ENCODE assay signal across 12 cellular contexts in the genomic region with DNA sequence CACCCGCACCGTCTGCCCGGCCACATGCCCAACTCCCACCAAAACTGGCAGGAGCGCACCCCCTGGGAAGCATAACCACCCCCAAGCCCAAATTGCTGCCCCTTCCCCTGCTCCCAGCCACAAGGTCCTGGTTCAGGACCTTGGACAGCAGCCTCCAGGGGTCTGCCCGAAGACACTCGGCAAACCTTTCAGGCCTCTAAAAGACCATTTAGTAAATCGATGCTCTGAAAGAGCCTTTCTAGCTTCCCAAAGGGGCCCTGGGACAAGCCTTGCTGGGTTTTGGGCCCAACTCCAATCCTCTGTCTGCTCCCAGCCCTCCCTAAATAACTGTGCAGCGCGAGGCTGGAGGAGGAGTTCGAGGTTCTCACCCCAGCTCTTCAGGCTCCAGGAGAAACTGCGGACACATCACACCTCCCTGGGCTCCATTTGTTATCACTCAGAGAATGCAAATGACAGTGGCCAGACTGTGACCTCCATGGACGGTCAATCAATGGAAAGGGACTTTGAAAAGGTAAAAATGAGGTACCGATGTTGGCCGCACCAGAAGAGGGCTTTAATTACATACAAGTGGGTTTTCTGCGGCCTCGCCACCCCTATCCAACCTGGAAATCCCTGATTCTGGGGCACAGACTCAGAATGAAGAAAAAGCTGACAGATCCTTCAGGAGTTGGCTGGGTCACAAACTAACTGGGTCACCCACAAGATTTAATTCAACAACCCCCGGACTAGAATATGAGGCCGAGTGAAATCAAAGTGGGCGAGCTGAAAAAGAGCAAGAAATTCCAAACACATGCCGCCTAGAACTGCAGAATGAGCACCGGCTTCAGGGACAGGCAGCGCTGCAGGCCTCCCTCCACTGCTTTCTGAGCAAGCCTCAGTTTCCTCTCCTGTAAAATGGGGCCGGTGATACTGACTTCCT. TPM values are rescaled to one million over a fixed set of nuclear protein-coding genes. Genes with fewer than 3 reads are reported as not detected.
DNase-seq lines count a peak whose midpoint lies in the region; ATAC-seq lines count a peak whose summit lies in the region.
"Had no signal": no experiment of that assay in that cellular context is flagged by ENCODE, and none has a peak within 500 bp of the region (broad histone marks: within the 10 kb centered on the region; RNA-seq: fewer than 3 reads in every experiment).

No MANE protein-coding gene starts in this region.

- no peak overlapping the region for H3K4me3 Mint-ChIP-seq in activated naive CD8-positive, alpha-beta T cell treated with anti-CD3 and anti-CD28 coated beads, Interleukin-2, amount 10 ng/mL, durations not matched to agents 7 days and 5 days
- H3K4me3 Mint-ChIP-seq in activated naive CD8-positive, alpha-beta T cell treated with anti-CD3 and anti-CD28 coated beads for 36 hours = no peak overlapping the region
- H3K4me3 Mint-ChIP-seq: stimulated activated naive CD8-positive, alpha-beta T cell treated with anti-CD3 and anti-CD28 coated beads, Interleukin-15, Interleukin-2, amounts not matched to agents 100 ng/mL and 50 ng/mL, for 24 hours had no signal

- peaks cover 3% of the 10 kb centered on the region for H3K4me1 Mint-ChIP-seq in activated naive CD8-positive, alpha-beta T cell treated with anti-CD3 and anti-CD28 coated beads, Interleukin-2, amount 10 ng/mL, durations not matched to agents 7 days and 5 days
- no peaks in the 10 kb centered on the region for H3K4me1 Mint-ChIP-seq in activated naive CD8-positive, alpha-beta T cell treated with anti-CD3 and anti-CD28 coated beads for 36 hours

- DNase-seq in activated naive CD8-positive, alpha-beta T cell treated with anti-CD3 and anti-CD28 coated beads, Interleukin-2, amount 10 ng/mL, durations not matched to agents 7 days and 5 days = peak; percentile 49
- DNase-seq in activated naive CD8-positive, alpha-beta T cell treated with anti-CD3 and anti-CD28 coated beads for 36 hours = no peak
- DNase-seq in SJCRH30 (peak; percentile 21 to 65), fibroblast of peridontal ligament (ENCODE audit: extremely low read depth) (peak; percentile 6), kidney tubule cell (ENCODE audit: low spot score) (no peak), SW 1271 (lab: John Stamatoyannopoulos, UW) (no peak), amygdala (lab: John Stamatoyannopoulos, UW) (no peak)
- peak; percentile 15 for DNase-seq in stimulated activated CD4-positive, alpha-beta T cell treated with anti-CD3 and anti-CD28 coated beads, Interleukin-4, amount 100 ng/mL, for 1 hour
- DNase-seq: BE2C, NCI-H1092 treated with DMSO at 0.1 percent for 48 hours had no signal

- no peak overlapping the region for H3K27ac Mint-ChIP-seq in activated naive CD8-positive, alpha-beta T cell treated with anti-CD3 and anti-CD28 coated beads, Interleukin-2, amount 10 ng/mL, durations not matched to agents 7 days and 5 days
- H3K27ac Mint-ChIP-seq in activated naive CD8-positive, alpha-beta T cell treated with anti-CD3 and anti-CD28 coated beads for 36 hours = no peak overlapping the region
- H3K27ac Mint-ChIP-seq: stimulated activated naive CD8-positive, alpha-beta T cell treated with anti-CD3 and anti-CD28 coated beads, Interleukin-15, Interleukin-2, amounts not matched to agents 100 ng/mL and 50 ng/mL, for 24 hours had no signal

- no peak for ATAC-seq in activated naive CD8-positive, alpha-beta T cell treated with anti-CD3 and anti-CD28 coated beads, Interleukin-2, amount 10 ng/mL, durations not matched to agents 7 days and 5 days (ENCODE audit: low read depth)

- peaks cover 5% of the 10 kb centered on the region for H3K27me3 Mint-ChIP-seq in activated naive CD8-positive, alpha-beta T cell treated with anti-CD3 and anti-CD28 coated beads, Interleukin-2, amount 10 ng/mL, durations not matched to agents 7 days and 5 days
- H3K27me3 Mint-ChIP-seq in activated naive CD8-positive, alpha-beta T cell treated with anti-CD3 and anti-CD28 coated beads for 36 hours = peaks cover 22% of the 10 kb centered on the region

- H3K36me3 Mint-ChIP-seq in activated naive CD8-positive, alpha-beta T cell treated with anti-CD3 and anti-CD28 coated beads, Interleukin-2, amount 10 ng/mL, durations not matched to agents 7 days and 5 days = peaks cover 1% of the 10 kb centered on the region
- H3K36me3 Mint-ChIP-seq in activated naive CD8-positive, alpha-beta T cell treated with anti-CD3 and anti-CD28 coated beads for 36 hours = no peaks in the 10 kb centered on the region

- no peak overlapping the region for H3K27ac ChIP-seq in SJCRH30
- H3K27ac ChIP-seq: right atrium auricular region had no signal

- H3K36me3 ChIP-seq in SJCRH30 = no peaks in the 10 kb centered on the region
- H3K36me3 ChIP-seq: BE2C, right atrium auricular region had no signal

- no peaks in the 10 kb centered on the region for H3K4me1 ChIP-seq in SJCRH30
- H3K4me1 ChIP-seq: BE2C, right atrium auricular region had no signal

- no peaks in the 10 kb centered on the region for H3K9me3 Mint-ChIP-seq in activated naive CD8-positive, alpha-beta T cell treated with anti-CD3 and anti-CD28 coated beads, Interleukin-2, amount 10 ng/mL, durations not matched to agents 7 days and 5 days
- no peaks in the 10 kb centered on the region for H3K9me3 Mint-ChIP-seq in activated naive CD8-positive, alpha-beta T cell treated with anti-CD3 and anti-CD28 coated beads for 36 hours
- H3K9me3 Mint-ChIP-seq: stimulated activated naive CD8-positive, alpha-beta T cell treated with anti-CD3 and anti-CD28 coated beads, Interleukin-15, Interleukin-2, amounts not matched to agents 100 ng/mL and 50 ng/mL, for 24 hours had no signal

- POLR2A ChIA-PET in activated naive CD8-positive, alpha-beta T cell treated with anti-CD3 and anti-CD28 coated beads, Interleukin-2, amount 10 ng/mL, durations not matched to agents 7 days and 5 days (lab: Charles Lee) = interaction anchor here (0.6 kb wide), 1 partner anchor 46 kb away, joined by 5 read pairs; no protein-coding TSS in a partner anchor

- no peak overlapping the region for H3K4me3 ChIP-seq in SJCRH30
- H3K4me3 ChIP-seq: right atrium auricular region had no signal

- H3K9me3 ChIP-seq in SJCRH30 (replicated peaks) = no peaks in the 10 kb centered on the region
- H3K9me3 ChIP-seq: BE2C, right atrium auricular region had no signal

- no peaks in the 10 kb centered on the region for H3K27me3 ChIP-seq in SJCRH30
- H3K27me3 ChIP-seq: BE2C, right atrium auricular region had no signal

RNA-seq across cellular contexts. Expression of a gene that starts 30.2 kb away (rescaled TPM):
- total RNA-seq in activated naive CD8-positive, alpha-beta T cell treated with anti-CD3 and anti-CD28 coated beads, Interleukin-2, amount 10 ng/mL, durations not matched to agents 7 days and 5 days = under 1 TPM; 0.14 to 0.44 TPM
- under 1 TPM; 0.12 to 0.18 TPM for total RNA-seq in activated naive CD8-positive, alpha-beta T cell treated with anti-CD3 and anti-CD28 coated beads for 36 hours
- 0.06 and 0.08 TPM in 2 replicates for total RNA-seq in SJCRH30 (2014; rRNA removed; shearing (Covaris generic))
- total RNA-seq: right atrium auricular region had no signal

Comparison
In these comparisons a context has a peak if more than half of its experiments do, and no peak if none do; other contexts are left out.
1. DNase-seq: peak in activated naive CD8-positive, alpha-beta T cell treated with anti-CD3 and anti-CD28 coated beads, Interleukin-2, amount 10 ng/mL, durations not matched to agents 7 days and 5 days (single experiment), SJCRH30 (2 of 2), fibroblast of peridontal ligament (single experiment) and stimulated activated CD4-positive, alpha-beta T cell treated with anti-CD3 and anti-CD28 coated beads, Interleukin-4, amount 100 ng/mL, for 1 hour (single experiment); none in activated naive CD8-positive, alpha-beta T cell treated with anti-CD3 and anti-CD28 coated beads for 36 hours (single experiment), kidney tubule cell (single experiment), SW 1271 (0 of 2) and amygdala (0 of 56).